18 cellular contexts compared by ENCODE assay signal in the genomic region with DNA sequence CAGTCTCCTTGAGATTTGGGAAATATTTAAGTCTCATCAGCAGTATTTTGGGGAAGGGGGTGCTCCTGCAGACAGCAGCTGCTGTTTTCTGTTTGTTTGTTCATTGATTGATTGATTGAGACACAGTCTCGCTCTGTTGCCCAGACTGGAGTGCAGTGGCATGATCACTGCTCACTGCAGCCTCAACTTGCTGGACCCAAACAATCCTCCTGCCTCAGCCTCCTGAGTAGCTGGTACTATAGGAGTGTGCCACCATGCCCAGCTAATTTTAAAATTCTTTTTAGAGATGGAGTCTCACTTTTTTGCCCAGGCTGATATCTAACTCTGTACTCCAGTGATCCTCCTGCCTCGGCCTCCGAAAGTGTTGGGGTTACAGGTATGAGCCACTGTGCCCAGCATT.
"Had no signal": no experiment of that assay in that cellular context is flagged by ENCODE, and none has a peak within 500 bp of the region (broad histone marks: within the 10 kb centered on the region; RNA-seq: fewer than 3 reads in every experiment).

No MANE protein-coding gene starts in this region.

- H3K4me3 ChIP-seq: heart left ventricle, mucosa of descending colon, sigmoid colon, skin epidermis, stomach, thoracic aorta, transverse colon had no signal

- H3K4me3 Mint-ChIP-seq: naive thymus-derived CD8-positive, alpha-beta T cell had no signal

- DNase-seq: effector memory CD4-positive, alpha-beta T cell; hippocampal formation; left colon; left ventricle myocardium superior; mucosa of descending colon; naive thymus-derived CD8-positive, alpha-beta T cell; posterior cingulate gyrus; sigmoid colon; stimulated activated CD4-positive, alpha-beta T cell treated with anti-CD3 and anti-CD28 coated beads, Interleukin-2, amount 100 ng/mL, for 24 hours; stimulated activated naive CD4-positive, alpha-beta T cell; stomach; substantia nigra; transverse colon had no signal

- ATAC-seq: esophagus mucosa; heart left ventricle; left colon; left ventricle myocardium superior; mucosa of descending colon; naive thymus-derived CD8-positive, alpha-beta T cell had no signal

- H3K27ac Mint-ChIP-seq: naive thymus-derived CD8-positive, alpha-beta T cell had no signal

- H3K9me3 ChIP-seq: heart left ventricle, mucosa of descending colon, neutrophil, sigmoid colon, stomach, thoracic aorta, transverse colon had no signal

- H3K27ac ChIP-seq: heart left ventricle, neutrophil, sigmoid colon, skin epidermis, stomach, thoracic aorta, transverse colon had no signal

- H3K27me3 ChIP-seq: heart left ventricle, neutrophil, sigmoid colon, stomach, transverse colon had no signal

- H3K36me3 ChIP-seq: heart left ventricle, neutrophil, sigmoid colon, stomach, thoracic aorta, transverse colon had no signal
